8 cellular contexts compared by ENCODE assay signal in the genomic region with DNA sequence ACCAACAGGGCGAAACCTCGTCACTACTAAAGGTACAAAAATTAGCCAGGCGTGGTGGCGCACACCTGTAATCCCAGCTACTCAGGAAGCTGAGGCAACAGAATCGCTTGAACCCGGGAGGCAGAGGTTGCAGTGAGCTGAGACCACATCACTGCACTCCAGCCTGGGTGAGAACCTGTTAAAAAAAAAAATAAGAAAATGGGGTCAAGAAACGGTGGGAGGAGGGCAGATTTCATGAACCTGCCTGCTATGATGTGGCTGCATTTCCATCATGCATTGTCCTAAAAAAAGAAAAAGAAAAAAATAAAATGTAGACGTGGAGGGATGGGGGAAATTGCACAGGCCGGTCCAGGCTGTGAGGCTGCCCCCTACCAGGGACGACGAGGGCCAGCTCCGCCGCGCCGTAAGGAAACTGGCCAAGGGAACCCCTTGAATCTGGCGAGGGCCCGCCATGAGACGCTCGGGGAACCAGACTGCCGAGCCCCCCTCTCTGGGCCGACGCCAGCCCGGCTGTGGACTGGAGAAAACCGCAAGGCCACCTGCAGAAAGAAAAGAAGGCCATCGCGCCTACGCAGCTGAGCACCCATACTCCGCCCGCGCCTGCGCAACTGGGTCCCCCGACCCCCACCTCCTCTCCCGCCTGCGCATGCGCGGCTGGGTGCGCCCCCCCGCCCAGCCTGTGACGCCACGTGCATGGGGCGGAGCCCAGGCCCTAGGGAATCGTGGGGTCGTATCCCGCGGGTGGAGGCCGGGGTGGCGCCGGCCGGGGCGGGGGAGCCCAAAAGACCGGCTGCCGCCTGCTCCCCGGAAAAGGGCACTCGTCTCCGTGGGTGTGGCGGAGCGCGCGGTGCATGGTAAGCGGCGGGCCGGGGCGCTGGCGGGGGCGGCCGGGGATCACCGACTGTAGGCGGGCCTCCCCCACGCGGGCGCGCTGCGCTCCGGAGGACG. TPM values are rescaled to one million over a fixed set of nuclear protein-coding genes. Genes with fewer than 3 reads are reported as not detected.
DNase-seq lines count a peak whose midpoint lies in the region; ATAC-seq and TF ChIP-seq lines count a peak whose summit lies in the region.

A gene (plus strand): TSS at position 699 of the 948 bp plus-strand sequence. CDS start 10,825 bp downstream, outside the sequence.

- 7% methylated on average over 75 of the region's 75 CpGs for WGBS in right cardiac atrium

- no peaks in the 10 kb centered on the region for H3K27me3 ChIP-seq in right cardiac atrium (ENCODE audit: control insufficient read depth, insufficient read depth)
- H3K27me3 ChIP-seq in rectal smooth muscle tissue (ENCODE audit: control insufficient read depth, insufficient read depth, low read length): no peaks in the 10 kb centered on the region
- no peaks in the 10 kb centered on the region for H3K27me3 ChIP-seq in vagina

- peak within 1 kb of the TSS; percentile 86 for H3K9ac ChIP-seq in rectal smooth muscle tissue (ENCODE audit: low read length)

- H3K36me3 ChIP-seq in rectal smooth muscle tissue (ENCODE audit: control insufficient read depth, insufficient read depth, low read length) (no peaks in the 10 kb centered on the region), vagina (no peaks in the 10 kb centered on the region)

- intact Hi-C loops in right cardiac atrium (cut with DNase I): loop anchor here in 3 of 4 donors (5.0 to 10.0 kb wide), 4 partner anchors 52 to 200 kb away; a partner anchor contains a TSS
- intact Hi-C loops in vagina (cut with DNase I): loop anchor here (10.0 kb wide), 1 partner anchor 50 kb away; a partner anchor contains a TSS

- ATAC-seq in GM18502 (IDR thresholded peaks at IDR 0.05; ENCODE audit: poor library complexity, unreplicated experiment) (peak; percentile 81), HG02885 (IDR thresholded peaks at IDR 0.05; ENCODE audit: poor library complexity, unreplicated experiment) (peak; percentile 84), right cardiac atrium (peak; percentile 91 to 93)

- peak within 1 kb of the TSS; percentile 66 for H3K27ac ChIP-seq in right cardiac atrium (ENCODE audit: low read length)
- H3K27ac ChIP-seq in rectal smooth muscle tissue (ENCODE audit: low read depth, low read length): peak within 1 kb of the TSS; percentile 95
- peak within 1 kb of the TSS; percentile 81 for H3K27ac ChIP-seq in vagina

- H3K9me3 ChIP-seq in right cardiac atrium (ENCODE audit: control insufficient read depth, low read length) (no peaks in the 10 kb centered on the region), vagina (no peaks in the 10 kb centered on the region)

- H3K4me3 ChIP-seq in right cardiac atrium (ENCODE audit: low read length): peak within 1 kb of the TSS; percentile 78
- H3K4me3 ChIP-seq in rectal smooth muscle tissue (ENCODE audit: low read length): peak within 1 kb of the TSS; percentile 84
- H3K4me3 ChIP-seq in vagina: peak within 1 kb of the TSS; percentile 78 to 79

- DNase-seq in NCI-H146 treated with DMSO at 0.1 percent for 48 hours (lab: John Stamatoyannopoulos, UW; ENCODE audit: unreplicated experiment) (peak; percentile 82), T-helper 2 cell (peak; percentile 80 to 93 (median 91)), anterior cingulate cortex (lab: John Stamatoyannopoulos, UW) (peak; percentile 62 to 96 (median 89)), right cardiac atrium (peak; percentile 94 to 98 (median 97)), vagina (ENCODE audit: extremely low spot score in 2 of 2) (peak in 1 of 2 donors; percentile 94)

- H3K4me1 ChIP-seq in right cardiac atrium (ENCODE audit: control insufficient read depth, insufficient read depth, low read length) (peaks cover 17% of the 10 kb centered on the region), rectal smooth muscle tissue (ENCODE audit: control insufficient read depth, insufficient read depth, low read length) (peaks cover 9% of the 10 kb centered on the region), vagina (peaks cover 35% of the 10 kb centered on the region)

- peak in 1 of 3 experiments; percentile 49 for TF ChIP-seq CTCF in vagina (IDR thresholded peaks at IDR 0.05)

- peak in 1 of 2 donors; percentile 84 for TF ChIP-seq POLR2A in vagina (IDR thresholded peaks at IDR 0.05)

RNA-seq across cellular contexts. Expression of the gene that starts here (rescaled TPM):
- total RNA-seq in right cardiac atrium (100 to 1,000 TPM; 102 to 132 (median 127) TPM), vagina (51.3 TPM)
- 146 TPM for polyA plus RNA-seq in right cardiac atrium
